9 cellular contexts compared by ENCODE assay signal in the genomic region with DNA sequence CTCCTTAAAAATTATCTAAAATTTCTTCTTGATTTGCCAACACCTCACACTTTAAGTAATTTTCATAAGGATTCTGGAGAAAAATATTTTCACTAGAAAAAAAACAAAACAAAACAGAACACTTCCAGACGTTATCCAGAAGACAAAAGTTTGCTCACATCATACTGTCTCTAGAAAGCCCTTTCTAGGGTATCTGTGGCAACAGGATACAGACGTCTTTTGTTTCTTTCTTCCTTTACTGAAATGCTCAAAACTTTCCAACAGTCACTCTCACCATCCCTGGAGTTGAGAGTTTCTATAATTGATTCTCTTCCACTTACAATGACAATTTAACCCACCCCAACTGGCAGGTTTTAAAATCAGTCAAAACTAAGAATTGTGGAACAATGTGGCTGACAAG. TPM values are rescaled to one million over a fixed set of nuclear protein-coding genes. Genes with fewer than 3 reads are reported as not detected.
DNase-seq lines count a peak whose midpoint lies in the region; ATAC-seq and TF ChIP-seq lines count a peak whose summit lies in the region.
"Had no signal": no experiment of that assay in that cellular context is flagged by ENCODE, and none has a peak within 500 bp of the region (broad histone marks: within the 10 kb centered on the region; RNA-seq: fewer than 3 reads in every experiment).

No MANE protein-coding gene starts in this region.

- no peaks in the 10 kb centered on the region for H3K27me3 Mint-ChIP-seq in activated naive CD4-positive, alpha-beta T cell treated with anti-CD3 and anti-CD28 coated beads for 36 hours (ENCODE audit: low read depth)
- H3K27me3 Mint-ChIP-seq in activated CD8-positive, alpha-beta T cell treated with anti-CD3 and anti-CD28 coated beads, Interleukin-2, amount 10 ng/mL, durations not matched to agents 7 days and 5 days (ENCODE audit: low read depth) = no peaks in the 10 kb centered on the region
- peaks cover 5 to 19% (median 12%) of the 10 kb centered on the region in 3 donors for H3K27me3 Mint-ChIP-seq in immature natural killer cell (ENCODE audit: low read depth in 3 of 3)

- H3K36me3 Mint-ChIP-seq in activated naive CD4-positive, alpha-beta T cell treated with anti-CD3 and anti-CD28 coated beads for 36 hours (ENCODE audit: low read depth) = peaks cover 48% of the 10 kb centered on the region
- H3K36me3 Mint-ChIP-seq in activated CD8-positive, alpha-beta T cell treated with anti-CD3 and anti-CD28 coated beads, Interleukin-2, amount 10 ng/mL, durations not matched to agents 7 days and 5 days (ENCODE audit: low read depth) = peaks cover 41% of the 10 kb centered on the region
- H3K36me3 Mint-ChIP-seq in immature natural killer cell = no peaks in the 10 kb centered on the region

- H3K27me3 ChIP-seq in stomach (no peaks in the 10 kb centered on the region), ovary (no peaks in the 10 kb centered on the region)

- H3K27ac ChIP-seq in stomach = peak overlapping the region in 4 of 5 donors; percentile 79 to 99 (median 98)
- no peak overlapping the region for H3K27ac ChIP-seq in ovary

- peaks cover 69 to 85% (median 78%) of the 10 kb centered on the region in 4 donors for H3K4me1 ChIP-seq in stomach
- H3K4me1 ChIP-seq in ovary (ENCODE audit: insufficient read depth) = peaks cover 11% of the 10 kb centered on the region

- H3K4me3 Mint-ChIP-seq in activated naive CD4-positive, alpha-beta T cell treated with anti-CD3 and anti-CD28 coated beads for 36 hours = peak overlapping the region; percentile 84
- H3K4me3 Mint-ChIP-seq in activated CD8-positive, alpha-beta T cell treated with anti-CD3 and anti-CD28 coated beads, Interleukin-2, amount 10 ng/mL, durations not matched to agents 7 days and 5 days = peak overlapping the region; percentile 86
- peak overlapping the region; percentile 90 to 94 (median 93) for H3K4me3 Mint-ChIP-seq in immature natural killer cell

- H3K4me3 ChIP-seq in stomach (no peak overlapping the region), ovary (no peak overlapping the region)

- TF ChIP-seq CTCF in stomach (IDR thresholded peaks at IDR 0.05) (no peak), ovary (IDR thresholded peaks at IDR 0.05) (no peak)

- ATAC-seq in activated CD8-positive, alpha-beta T cell treated with anti-CD3 and anti-CD28 coated beads, Interleukin-2, amount 10 ng/mL, durations not matched to agents 7 days and 5 days = no peak

- no peak for DNase-seq in activated naive CD4-positive, alpha-beta T cell treated with anti-CD3 and anti-CD28 coated beads for 36 hours
- DNase-seq in activated naive CD4-positive, alpha-beta T cell treated with anti-CD3 and anti-CD28 coated beads, Interleukin-2, amount 50 U/mL, for 16 hours = no peak
- DNase-seq in activated CD8-positive, alpha-beta T cell treated with anti-CD3 and anti-CD28 coated beads, Interleukin-2, amount 10 ng/mL, durations not matched to agents 7 days and 5 days = no peak
- DNase-seq in immature natural killer cell = no peak
- no peak for DNase-seq in stomach
- DNase-seq in ovary = no peak
- no peak for DNase-seq in NCI-H345 treated with DMSO at 0.1 percent for 48 hours (lab: John Stamatoyannopoulos, UW; ENCODE audit: unreplicated experiment)
- DNase-seq in RKO (ENCODE audit: low spot score) = no peak
- DNase-seq: KG1 had no signal

- intact Hi-C loops in activated naive CD4-positive, alpha-beta T cell treated with anti-CD3 and anti-CD28 coated beads for 36 hours (cut with micrococcal nuclease) = loop anchor here (5.0 to 10.0 kb wide), 2 partner anchors 432 to 540 kb away; partner anchors contain the start of gene SOCS1
- intact Hi-C loops in stomach (cut with DNase I; ENCODE audit: low total_unique reads) = loop anchor here (10.0 kb wide), 1 partner anchor 50 kb away; the partner anchor contains the start of gene TXNDC11
- intact Hi-C loops in ovary (cut with DNase I) = loop anchor here in 1 of 4 donors (10.0 kb wide), 1 partner anchor 50 kb away; the partner anchor contains the start of gene TXNDC11

- CTCF ChIA-PET in activated naive CD4-positive, alpha-beta T cell treated with anti-CD3 and anti-CD28 coated beads for 36 hours (lab: Charles Lee) = no interaction called here
- CTCF ChIA-PET in activated CD8-positive, alpha-beta T cell treated with anti-CD3 and anti-CD28 coated beads, Interleukin-2, amount 10 ng/mL, durations not matched to agents 7 days and 5 days (lab: Charles Lee) = interaction anchor here (5.8 kb wide), 1 partner anchor 11 kb away, joined by 124 read pairs; no protein-coding TSS in a partner anchor

- no peaks in the 10 kb centered on the region for H3K9me3 ChIP-seq in stomach
- no peaks in the 10 kb centered on the region for H3K9me3 ChIP-seq in ovary

- TF ChIP-seq POLR2A in stomach (IDR thresholded peaks at IDR 0.05) (no peak), ovary (IDR thresholded peaks at IDR 0.05) (no peak)

- peak overlapping the region; percentile 89 for H3K27ac Mint-ChIP-seq in activated naive CD4-positive, alpha-beta T cell treated with anti-CD3 and anti-CD28 coated beads for 36 hours
- peak overlapping the region; percentile 76 for H3K27ac Mint-ChIP-seq in activated CD8-positive, alpha-beta T cell treated with anti-CD3 and anti-CD28 coated beads, Interleukin-2, amount 10 ng/mL, durations not matched to agents 7 days and 5 days
- H3K27ac Mint-ChIP-seq in immature natural killer cell = peak overlapping the region; percentile 80 to 97 (median 92)

- peaks cover 0 to 18% (median 4%) of the 10 kb centered on the region in 4 donors for H3K36me3 ChIP-seq in stomach
- no peaks in the 10 kb centered on the region for H3K36me3 ChIP-seq in ovary

- 11 to 21% (median 18%) methylated on average over 2 of the region's 2 CpGs for WGBS in stomach, 5 donors
- 13% methylated on average over 2 of the region's 2 CpGs for WGBS in ovary, 3 donors

- POLR2A ChIA-PET in activated CD8-positive, alpha-beta T cell treated with anti-CD3 and anti-CD28 coated beads, Interleukin-2, amount 10 ng/mL, durations not matched to agents 7 days and 5 days (lab: Charles Lee) = interaction anchor here (9.5 kb wide), 1 partner anchor 10 kb away, joined by 149 read pairs; no protein-coding TSS in a partner anchor

- no peaks in the 10 kb centered on the region for H3K9me3 Mint-ChIP-seq in activated naive CD4-positive, alpha-beta T cell treated with anti-CD3 and anti-CD28 coated beads for 36 hours
- H3K9me3 Mint-ChIP-seq in activated CD8-positive, alpha-beta T cell treated with anti-CD3 and anti-CD28 coated beads, Interleukin-2, amount 10 ng/mL, durations not matched to agents 7 days and 5 days (ENCODE audit: insufficient read depth) = no peaks in the 10 kb centered on the region
- H3K9me3 Mint-ChIP-seq in immature natural killer cell = no peaks in the 10 kb centered on the region

- H3K4me1 Mint-ChIP-seq in activated naive CD4-positive, alpha-beta T cell treated with anti-CD3 and anti-CD28 coated beads for 36 hours (ENCODE audit: low read depth) = peaks cover 75% of the 10 kb centered on the region
- peaks cover 71% of the 10 kb centered on the region for H3K4me1 Mint-ChIP-seq in activated CD8-positive, alpha-beta T cell treated with anti-CD3 and anti-CD28 coated beads, Interleukin-2, amount 10 ng/mL, durations not matched to agents 7 days and 5 days (ENCODE audit: low read depth)
- H3K4me1 Mint-ChIP-seq in immature natural killer cell = peaks cover 66 to 79% of the 10 kb centered on the region in 2 donors

- TF ChIP-seq EP300 in stomach (IDR thresholded peaks at IDR 0.05) (no peak), ovary (IDR thresholded peaks at IDR 0.05) (no peak)

RNA-seq across cellular contexts. Expression of gene ZC3H7A, which starts 2.6 kb away (rescaled TPM):
- 100 to 1,000 TPM; 123 to 127 TPM for total RNA-seq in activated naive CD4-positive, alpha-beta T cell treated with anti-CD3 and anti-CD28 coated beads for 36 hours
- total RNA-seq in activated CD8-positive, alpha-beta T cell treated with anti-CD3 and anti-CD28 coated beads, Interleukin-2, amount 10 ng/mL, durations not matched to agents 7 days and 5 days = 10 to 100 TPM; 58.9 TPM
- polyA plus RNA-seq in immature natural killer cell = 10 to 100 TPM; 20.3 to 34.2 (median 29.2) TPM
- 100 to 1,000 TPM in 1 of 5 donors, 10 to 100 TPM in 4; 49.1 to 110 (median 92.1) TPM for total RNA-seq in stomach
- polyA plus RNA-seq in stomach = 10 to 100 TPM; 16.1 to 23.3 (median 20.0) TPM
- 10 to 100 TPM; 42.1 to 60.9 (median 50.7) TPM for total RNA-seq in ovary
- 10 to 100 TPM; 34.9 to 57.6 TPM for polyA plus RNA-seq in ovary

RNA-seq across cellular contexts. Expression of gene TXNDC11, which starts 51.8 kb away (rescaled TPM):
- 10 to 100 TPM; 24.6 to 25.5 TPM for total RNA-seq in activated naive CD4-positive, alpha-beta T cell treated with anti-CD3 and anti-CD28 coated beads for 36 hours
- 10 to 100 TPM; 30.1 to 34.4 TPM for total RNA-seq in activated CD8-positive, alpha-beta T cell treated with anti-CD3 and anti-CD28 coated beads, Interleukin-2, amount 10 ng/mL, durations not matched to agents 7 days and 5 days
- 10 to 100 TPM; 35.6 to 57.2 (median 46.9) TPM for polyA plus RNA-seq in immature natural killer cell
- 10 to 100 TPM; 24.1 to 72.9 (median 51.1) TPM for total RNA-seq in stomach
- 10 to 100 TPM; 27.0 to 42.9 (median 41.3) TPM for polyA plus RNA-seq in stomach
- total RNA-seq in ovary = 10 to 100 TPM; 32.3 to 48.6 (median 40.6) TPM
- polyA plus RNA-seq in ovary = 10 to 100 TPM; 35.1 to 39.2 TPM

RNA-seq across cellular contexts. Expression of gene RSL1D1, which starts 56.9 kb away (rescaled TPM):
- total RNA-seq in activated naive CD4-positive, alpha-beta T cell treated with anti-CD3 and anti-CD28 coated beads for 36 hours = 100 to 1,000 TPM; 354 to 365 TPM
- total RNA-seq in activated CD8-positive, alpha-beta T cell treated with anti-CD3 and anti-CD28 coated beads, Interleukin-2, amount 10 ng/mL, durations not matched to agents 7 days and 5 days = 100 to 1,000 TPM; 156 to 158 TPM
- polyA plus RNA-seq in immature natural killer cell (100 to 1,000 TPM in 2 of 3 donors, 10 to 100 TPM in 1; 37.4 to 206 (median 161) TPM), stomach (100 to 1,000 TPM in 1 of 3 donors, 10 to 100 TPM in 2; 52.7 to 146 (median 65.6) TPM), ovary (100 to 1,000 TPM; 222 to 406 TPM)
- total RNA-seq in stomach (100 to 1,000 TPM in 2 of 5 donors, 10 to 100 TPM in 3; 21.1 to 255 (median 87.8) TPM), ovary (100 to 1,000 TPM; 168 to 390 (median 281) TPM)

Comparison
In these comparisons a context has a peak if more than half of its experiments do, and no peak if none do; other contexts are left out.
1. H3K27ac ChIP-seq: peak in stomach (4 of 5); none in ovary (0 of 2).
2. Peak in every context shown above with its lines, with median percentiles within 50 percentile points of each other: H3K27ac Mint-ChIP-seq and H3K4me3 Mint-ChIP-seq.